29 cellular contexts compared by ENCODE assay signal in genomic region chr12:22635812-22636211, GRCh38. TPM values are rescaled to one million over a fixed set of nuclear protein-coding genes. Genes with fewer than 3 reads are reported as not detected.
A peak's percentile ranks its signal among the peaks of the same experiment; 100 is the strongest.
DNase-seq lines count a peak whose midpoint lies in the region; TF ChIP-seq lines count a peak whose summit lies in the region.
"Had no signal": no experiment of that assay in that cellular context is flagged by ENCODE, and none has a peak within 500 bp of the region (broad histone marks: within the 10 kb centered on the region; RNA-seq: fewer than 3 reads in every experiment).

No MANE protein-coding gene starts in this region.

- H3K9ac ChIP-seq in GM23248, result peak overlapping the region; percentile 14; the same call in 1 of the 2 replicates

- peak overlapping the region; percentile 17 for H3K27ac ChIP-seq in GM23248
- H3K27ac ChIP-seq in CD8-positive, alpha-beta memory T cell (ENCODE audit: low read depth, low read length), result no peak overlapping the region
- H3K27ac ChIP-seq: cardiac muscle cell, heart left ventricle, lower lobe of right lung, ovary, PC-9, SK-N-MC, testis had no signal

- H3K9me3 ChIP-seq in GM23248 (ENCODE audit: low read depth), result no peaks in the 10 kb centered on the region
- H3K9me3 ChIP-seq in CD8-positive, alpha-beta memory T cell (ENCODE audit: low read length), result no peaks in the 10 kb centered on the region
- H3K9me3 ChIP-seq: heart left ventricle, lower lobe of right lung, ovary, testis had no signal

- peak overlapping the region; percentile 44 for H3K27ac Mint-ChIP-seq in activated T-helper 2 cell treated with anti-CD3 and anti-CD28 coated beads, Interferon-gamma antibody, Interleukin-2, Interleukin-4, amounts not matched to agents 10 μg/mL and 5 μg/mL and 100 μg/mL, durations not matched to agents 14 hours and 24 hours and 36 hours
- peak overlapping the region; percentile 50 for H3K27ac Mint-ChIP-seq in progenitor cell of endocrine pancreas
- peak overlapping the region in 2 of 8 donors; percentile 11 to 20 for H3K27ac Mint-ChIP-seq in CD8-positive, alpha-beta memory T cell
- H3K27ac Mint-ChIP-seq: activated CD4-positive, alpha-beta memory T cell treated with anti-CD3 and anti-CD28 coated beads for 36 hours; activated naive CD4-positive, alpha-beta T cell treated with anti-CD3 and anti-CD28 coated beads for 36 hours; activated T-helper 1 cell treated with anti-CD3 and anti-CD28 coated beads, Interleukin-12 subunit alpha, Interleukin-12 subunit beta, Interleukin-2, Interleukin-4 antibody, amounts not matched to agents 30 ng/mL and 10 ng/mL and 1 ng/mL, durations not matched to agents 14 hours and 24 hours and 36 hours; stimulated activated naive CD8-positive, alpha-beta T cell treated with anti-CD3 and anti-CD28 coated beads, Interleukin-15, Interleukin-2, amounts not matched to agents 100 ng/mL and 50 ng/mL, for 24 hours; T-helper 1 cell treated with Interleukin-12 subunit alpha and Interleukin-12 subunit beta and Interleukin-4 antibody, amounts not matched to agents 30 μg/mL and 1 μg/mL, for 36 hours had no signal

- H3K4me1 ChIP-seq in GM23248 (ENCODE audit: insufficient read depth), result peaks cover 13% of the 10 kb centered on the region
- H3K4me1 ChIP-seq in CD8-positive, alpha-beta memory T cell (ENCODE audit: insufficient read depth, low read length), result peaks cover 16% of the 10 kb centered on the region
- H3K4me1 ChIP-seq: testis had no signal

- 0 out of 2 replicates have a peak overlapping the region, but pooled peaks have one; percentile 1 for H2AFZ ChIP-seq in GM23248
- H2AFZ ChIP-seq: PC-9 had no signal

- H3K4me1 Mint-ChIP-seq in activated T-helper 2 cell treated with anti-CD3 and anti-CD28 coated beads, Interferon-gamma antibody, Interleukin-2, Interleukin-4, amounts not matched to agents 10 μg/mL and 5 μg/mL and 100 μg/mL, durations not matched to agents 14 hours and 24 hours and 36 hours (ENCODE audit: low read depth), result peaks cover 36% of the 10 kb centered on the region
- H3K4me1 Mint-ChIP-seq in progenitor cell of endocrine pancreas (ENCODE audit: low read depth), result peaks cover 22% of the 10 kb centered on the region
- peaks cover 53 to 84% (median 82%) of the 10 kb centered on the region in 3 donors for H3K4me1 Mint-ChIP-seq in CD8-positive, alpha-beta memory T cell

- no peaks in the 10 kb centered on the region for H4K20me1 ChIP-seq in GM23248 (ENCODE audit: insufficient read depth)

- H3K9me2 ChIP-seq in GM23248 (ENCODE audit: insufficient read depth), result no peaks in the 10 kb centered on the region

- intact Hi-C loops in activated T-helper 2 cell treated with anti-CD3 and anti-CD28 coated beads, Interferon-gamma antibody, Interleukin-2, Interleukin-4, amounts not matched to agents 10 μg/mL and 5 μg/mL and 100 μg/mL, durations not matched to agents 14 hours and 24 hours and 36 hours (cut with micrococcal nuclease), result no loop called here

- H3K27me3 Mint-ChIP-seq in activated T-helper 2 cell treated with anti-CD3 and anti-CD28 coated beads, Interferon-gamma antibody, Interleukin-2, Interleukin-4, amounts not matched to agents 10 μg/mL and 5 μg/mL and 100 μg/mL, durations not matched to agents 14 hours and 24 hours and 36 hours (ENCODE audit: low read depth), result no peaks in the 10 kb centered on the region
- no peaks in the 10 kb centered on the region for H3K27me3 Mint-ChIP-seq in progenitor cell of endocrine pancreas
- no peaks in the 10 kb centered on the region for H3K27me3 Mint-ChIP-seq in CD8-positive, alpha-beta memory T cell
- H3K27me3 Mint-ChIP-seq: activated CD4-positive, alpha-beta memory T cell treated with anti-CD3 and anti-CD28 coated beads for 36 hours; stimulated activated naive CD8-positive, alpha-beta T cell treated with anti-CD3 and anti-CD28 coated beads, Interleukin-15, Interleukin-2, amounts not matched to agents 100 ng/mL and 50 ng/mL, for 24 hours had no signal

- peaks cover 44% of the 10 kb centered on the region for H3K36me3 Mint-ChIP-seq in activated T-helper 2 cell treated with anti-CD3 and anti-CD28 coated beads, Interferon-gamma antibody, Interleukin-2, Interleukin-4, amounts not matched to agents 10 μg/mL and 5 μg/mL and 100 μg/mL, durations not matched to agents 14 hours and 24 hours and 36 hours (ENCODE audit: low read depth)
- peaks cover 32% of the 10 kb centered on the region for H3K36me3 Mint-ChIP-seq in progenitor cell of endocrine pancreas (ENCODE audit: insufficient read depth)
- peaks cover 0 to 39% (median 12%) of the 10 kb centered on the region in 3 donors for H3K36me3 Mint-ChIP-seq in CD8-positive, alpha-beta memory T cell

- H3F3A ChIP-seq in GM23248 (ENCODE audit: insufficient read depth), result peaks cover 15% of the 10 kb centered on the region; the same call in 1 of the 2 replicates

- H3K27me3 ChIP-seq in GM23248 (replicated peaks; ENCODE audit: insufficient read depth), result no peaks in the 10 kb centered on the region
- H3K27me3 ChIP-seq in CD8-positive, alpha-beta memory T cell (ENCODE audit: insufficient read depth, low read length, poor library complexity, severe bottlenecking), result no peaks in the 10 kb centered on the region
- H3K27me3 ChIP-seq: cardiac muscle cell, heart left ventricle, ovary, testis had no signal

- no peak overlapping the region for H3K4me3 Mint-ChIP-seq in activated T-helper 2 cell treated with anti-CD3 and anti-CD28 coated beads, Interferon-gamma antibody, Interleukin-2, Interleukin-4, amounts not matched to agents 10 μg/mL and 5 μg/mL and 100 μg/mL, durations not matched to agents 14 hours and 24 hours and 36 hours (ENCODE audit: low read depth)
- no peak overlapping the region for H3K4me3 Mint-ChIP-seq in progenitor cell of endocrine pancreas (ENCODE audit: low read depth)
- H3K4me3 Mint-ChIP-seq in CD8-positive, alpha-beta memory T cell, result peak overlapping the region in 1 of 7 donors; percentile 24
- H3K4me3 Mint-ChIP-seq: activated CD4-positive, alpha-beta memory T cell treated with anti-CD3 and anti-CD28 coated beads for 36 hours; activated naive CD4-positive, alpha-beta T cell treated with anti-CD3 and anti-CD28 coated beads for 36 hours; activated T-helper 1 cell treated with anti-CD3 and anti-CD28 coated beads, Interleukin-12 subunit alpha, Interleukin-12 subunit beta, Interleukin-2, Interleukin-4 antibody, amounts not matched to agents 30 ng/mL and 10 ng/mL and 1 ng/mL, durations not matched to agents 14 hours and 24 hours and 36 hours; stimulated activated naive CD8-positive, alpha-beta T cell treated with anti-CD3 and anti-CD28 coated beads, Interleukin-15, Interleukin-2, amounts not matched to agents 100 ng/mL and 50 ng/mL, for 24 hours; T-helper 1 cell treated with Interleukin-12 subunit alpha and Interleukin-12 subunit beta and Interleukin-4 antibody, amounts not matched to agents 30 μg/mL and 1 μg/mL, for 36 hours had no signal

- POLR2A ChIA-PET in CD8-positive, alpha-beta memory T cell (lab: Charles Lee), result interaction anchor here (0.8 kb wide), 1 partner anchor 11 kb away, joined by 3 read pairs; the partner anchor contains the start of gene ETNK1

- H3K36me3 ChIP-seq in GM23248 (ENCODE audit: low read depth), result no peaks in the 10 kb centered on the region
- H3K36me3 ChIP-seq in CD8-positive, alpha-beta memory T cell (ENCODE audit: insufficient read depth, low read length), result no peaks in the 10 kb centered on the region
- H3K36me3 ChIP-seq: lower lobe of right lung, ovary had no signal

- CTCF ChIA-PET in CD8-positive, alpha-beta memory T cell (lab: Charles Lee), result no interaction called here

- H3K9me3 Mint-ChIP-seq in activated T-helper 2 cell treated with anti-CD3 and anti-CD28 coated beads, Interferon-gamma antibody, Interleukin-2, Interleukin-4, amounts not matched to agents 10 μg/mL and 5 μg/mL and 100 μg/mL, durations not matched to agents 14 hours and 24 hours and 36 hours, result no peaks in the 10 kb centered on the region
- H3K9me3 Mint-ChIP-seq in progenitor cell of endocrine pancreas (ENCODE audit: low read depth), result no peaks in the 10 kb centered on the region
- no peaks in the 10 kb centered on the region for H3K9me3 Mint-ChIP-seq in CD8-positive, alpha-beta memory T cell
- H3K9me3 Mint-ChIP-seq: activated CD4-positive, alpha-beta memory T cell treated with anti-CD3 and anti-CD28 coated beads for 36 hours; activated naive CD4-positive, alpha-beta T cell treated with anti-CD3 and anti-CD28 coated beads for 36 hours; activated T-helper 1 cell treated with anti-CD3 and anti-CD28 coated beads, Interleukin-12 subunit alpha, Interleukin-12 subunit beta, Interleukin-2, Interleukin-4 antibody, amounts not matched to agents 30 ng/mL and 10 ng/mL and 1 ng/mL, durations not matched to agents 14 hours and 24 hours and 36 hours; stimulated activated naive CD8-positive, alpha-beta T cell treated with anti-CD3 and anti-CD28 coated beads, Interleukin-15, Interleukin-2, amounts not matched to agents 100 ng/mL and 50 ng/mL, for 24 hours; T-helper 1 cell treated with Interleukin-12 subunit alpha and Interleukin-12 subunit beta and Interleukin-4 antibody, amounts not matched to agents 30 μg/mL and 1 μg/mL, for 36 hours had no signal

- in situ Hi-C loops in GM23248 (cut with MboI), result no loop called here

- peak overlapping the region; percentile 29 for H3K4me2 ChIP-seq in GM23248 (ENCODE audit: unreplicated experiment)
- H3K4me2 ChIP-seq: PC-9 had no signal

- TF ChIP-seq CTCF in choroid plexus epithelial cell (conservative IDR thresholded peaks at IDR 0.05; ENCODE audit: low read depth, low read length) (no peak), progenitor cell of endocrine pancreas (IDR thresholded peaks at IDR 0.05; ENCODE audit: unreplicated experiment) (no peak)

- H3K79me2 ChIP-seq in GM23248 (ENCODE audit: insufficient read depth), result peaks cover 100% of the 10 kb centered on the region

- 0 to 4% methylated on average over 1 of the region's 1 CpG for WGBS in GM23248 (ENCODE audit: low coverage in 1 of 2, low lambda C conversion rate in 2 of 2, missing lambda C conversion rate in 2 of 2), 2 experiments

- DNase-seq in GM23248, result peak; percentile 51
- no peak for DNase-seq in activated T-helper 2 cell treated with anti-CD3 and anti-CD28 coated beads, Interferon-gamma antibody, Interleukin-2, Interleukin-4, amounts not matched to agents 10 μg/mL and 5 μg/mL and 100 μg/mL, durations not matched to agents 14 hours and 24 hours and 36 hours (ENCODE audit: low spot score)
- DNase-seq in choroid plexus epithelial cell (ENCODE audit: low read depth), result peak; percentile 51
- no peak for DNase-seq in progenitor cell of endocrine pancreas (ENCODE audit: low spot score, unreplicated experiment)
- no peak for DNase-seq in iPS-NIHi7 (ENCODE audit: extremely low spot score)
- no peak for DNase-seq in nucleus accumbens (lab: John Stamatoyannopoulos, UW)
- no peak for DNase-seq in KG1 (lab: John Stamatoyannopoulos, UW)
- no peak for DNase-seq in CD8-positive, alpha-beta memory T cell
- DNase-seq: activated CD4-positive, alpha-beta memory T cell treated with anti-CD3 and anti-CD28 coated beads for 36 hours; activated CD4-positive, alpha-beta T cell treated with anti-CD3 and anti-CD28 coated beads for 1 hour; activated naive CD4-positive, alpha-beta T cell treated with anti-CD3 and anti-CD28 coated beads for 36 hours; amygdala; foreskin melanocyte; HCEC 1CT; heart left ventricle; lower lobe of right lung; NCI-H1417; NCI-H2081; NCI-H2227 treated with DMSO at 0.1 percent for 48 hours; NCI-H526 treated with DMSO at 0.1 percent for 48 hours; ovary; PC-9; small intestine; testis had no signal

- H3K4me3 ChIP-seq in GM23248, result no peak overlapping the region
- no peak overlapping the region for H3K4me3 ChIP-seq in choroid plexus epithelial cell (ENCODE audit: low read depth, low read length)
- H3K4me3 ChIP-seq in CD8-positive, alpha-beta memory T cell (ENCODE audit: low read length), result no peak overlapping the region
- H3K4me3 ChIP-seq: cardiac muscle cell, heart left ventricle, lower lobe of right lung, ovary, PC-9, SK-N-MC, testis had no signal

RNA-seq across cellular contexts. Expression of gene ETNK1, which starts 10.8 kb away (rescaled TPM):
- 22.9 and 34.0 TPM in 2 replicates for total RNA-seq in GM23248 (2014; rRNA removed; shearing (Covaris generic))
- polyA plus RNA-seq in GM23248 (2016; fragmentation: Nextera tagmentation; extraction: Ambion mirVana), result 12.6 and 20.0 TPM in 2 replicates
- total RNA-seq in activated T-helper 2 cell treated with anti-CD3 and anti-CD28 coated beads, Interferon-gamma antibody, Interleukin-2, Interleukin-4, amounts not matched to agents 10 μg/mL and 5 μg/mL and 100 μg/mL, durations not matched to agents 14 hours and 24 hours and 36 hours, result 120 and 122 TPM in 2 replicates
- total RNA-seq in progenitor cell of endocrine pancreas, result 285 and 295 TPM in 2 replicates
- total RNA-seq in CD8-positive, alpha-beta memory T cell, result 10 to 100 TPM; 76.7 to 78.4 TPM
- polyA plus RNA-seq in CD8-positive, alpha-beta memory T cell, result 18.4 TPM

Comparison
In these comparisons a context has a peak if more than half of its experiments do, and no peak if none do; other contexts are left out.
1. DNase-seq: peak in GM23248 (single experiment) and choroid plexus epithelial cell (single experiment); none in activated T-helper 2 cell treated with anti-CD3 and anti-CD28 coated beads, Interferon-gamma antibody, Interleukin-2, Interleukin-4, amounts not matched to agents 10 μg/mL and 5 μg/mL and 100 μg/mL, durations not matched to agents 14 hours and 24 hours and 36 hours (single experiment), progenitor cell of endocrine pancreas (single experiment), iPS-NIHi7 (single experiment), nucleus accumbens (0 of 56), KG1 (single experiment) and CD8-positive, alpha-beta memory T cell (0 of 5).